In the genomic region with DNA sequence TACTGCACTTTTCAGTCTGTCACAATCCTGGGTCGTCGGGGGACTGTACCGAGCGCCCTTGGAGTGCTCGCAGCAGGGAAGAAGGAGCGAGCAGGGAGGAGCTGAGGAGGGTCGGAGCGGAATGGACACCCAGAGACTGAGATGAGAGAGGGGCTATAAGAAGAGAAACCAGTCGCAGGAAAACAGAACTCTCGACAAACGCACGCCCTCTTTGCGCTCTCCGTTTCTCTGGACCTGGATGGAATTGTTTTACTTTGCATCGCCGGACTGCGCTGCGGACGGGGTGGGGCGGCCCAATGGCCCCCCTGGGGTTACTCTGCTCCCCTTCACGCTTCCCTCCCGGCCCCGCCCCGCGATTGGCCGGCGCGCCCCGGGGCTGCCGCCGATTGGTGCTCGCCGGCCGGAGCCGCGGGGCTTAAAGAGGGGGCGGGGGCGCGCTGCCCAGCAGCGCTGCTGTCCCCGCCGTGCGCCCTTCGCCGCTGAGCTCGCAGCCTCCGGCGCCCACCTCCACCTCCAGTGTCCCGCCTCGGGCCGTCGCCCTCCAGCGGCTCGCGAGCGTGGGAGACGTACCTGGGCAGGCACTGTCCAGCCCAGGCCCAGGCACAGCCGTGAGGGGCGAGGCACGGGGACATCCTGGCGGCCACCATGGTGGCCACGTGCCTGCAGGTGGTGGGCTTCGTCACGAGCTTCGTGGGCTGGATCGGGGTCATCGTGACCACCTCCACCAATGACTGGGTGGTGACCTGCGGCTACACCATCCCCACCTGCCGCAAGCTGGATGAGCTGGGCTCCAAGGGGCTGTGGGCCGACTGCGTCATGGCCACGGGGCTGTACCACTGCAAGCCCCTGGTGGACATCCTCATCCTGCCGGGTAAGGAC, we compare ENCODE assay signal across 8 cellular contexts. TPM values are rescaled to one million over a fixed set of nuclear protein-coding genes. Genes with fewer than 3 reads are reported as not detected.
DNase-seq lines count a peak whose midpoint lies in the region; ATAC-seq, FAIRE-seq and TF ChIP-seq lines count a peak whose summit lies in the region.

Gene CLDN11 (plus strand): TSS at position 447 of the 879 bp plus-strand sequence. CDS start 199 bp downstream, at position 646.

- H3K36me3 Mint-ChIP-seq in activated T-helper 2 cell treated with anti-CD3 and anti-CD28 coated beads, Interferon-gamma antibody, Interleukin-2, Interleukin-4, amounts not matched to agents 10 μg/mL and 5 μg/mL and 100 μg/mL, durations not matched to agents 14 hours and 24 hours and 36 hours (ENCODE audit: low read depth), result no peaks in the 10 kb centered on the region

- peaks cover 42% of the 10 kb centered on the region for H3K27me3 Mint-ChIP-seq in activated T-helper 2 cell treated with anti-CD3 and anti-CD28 coated beads, Interferon-gamma antibody, Interleukin-2, Interleukin-4, amounts not matched to agents 10 μg/mL and 5 μg/mL and 100 μg/mL, durations not matched to agents 14 hours and 24 hours and 36 hours (ENCODE audit: low read depth)

- peaks cover 10% of the 10 kb centered on the region for H3K4me1 Mint-ChIP-seq in activated T-helper 2 cell treated with anti-CD3 and anti-CD28 coated beads, Interferon-gamma antibody, Interleukin-2, Interleukin-4, amounts not matched to agents 10 μg/mL and 5 μg/mL and 100 μg/mL, durations not matched to agents 14 hours and 24 hours and 36 hours (ENCODE audit: low read depth)

- no peaks in the 10 kb centered on the region for H3K36me3 ChIP-seq in H7 (replicated peaks; ENCODE audit: control insufficient read depth, insufficient read depth, low read length)

- FAIRE-seq in urothelium cell line (lab: Jason Lieb, UNC), result no peak

- DNase-seq in AG10803 (ENCODE audit: low read depth), result peak; percentile 71
- DNase-seq in H7, result peak; percentile 96
- no peak for DNase-seq in activated T-helper 2 cell treated with anti-CD3 and anti-CD28 coated beads, Interferon-gamma antibody, Interleukin-2, Interleukin-4, amounts not matched to agents 10 μg/mL and 5 μg/mL and 100 μg/mL, durations not matched to agents 14 hours and 24 hours and 36 hours (ENCODE audit: low spot score)
- DNase-seq in head of caudate nucleus, result peak; percentile 47 to 93 (median 83)
- DNase-seq in occipital lobe (lab: John Stamatoyannopoulos, UW), result peak; percentile 52
- no peak for DNase-seq in effector CD4-positive, alpha-beta T cell
- DNase-seq in urothelium cell line (ENCODE audit: low spot score), result no peak

- H3K27ac Mint-ChIP-seq in activated T-helper 2 cell treated with anti-CD3 and anti-CD28 coated beads, Interferon-gamma antibody, Interleukin-2, Interleukin-4, amounts not matched to agents 10 μg/mL and 5 μg/mL and 100 μg/mL, durations not matched to agents 14 hours and 24 hours and 36 hours, result no peak within 1 kb of the TSS

- H3K4me3 Mint-ChIP-seq in activated T-helper 2 cell treated with anti-CD3 and anti-CD28 coated beads, Interferon-gamma antibody, Interleukin-2, Interleukin-4, amounts not matched to agents 10 μg/mL and 5 μg/mL and 100 μg/mL, durations not matched to agents 14 hours and 24 hours and 36 hours (ENCODE audit: low read depth), result peak within 1 kb of the TSS; percentile 71

- H3K27me3 ChIP-seq in H7 (ENCODE audit: control insufficient read depth, insufficient read depth, low read length), result peaks cover 25% of the 10 kb centered on the region

- TF ChIP-seq CTCF in AG10803 (conservative IDR thresholded peaks at IDR 0.05; ENCODE audit: low read length), result peak; percentile 28; the same call in 1 of the 2 replicates

- no peaks in the 10 kb centered on the region for H3K9me3 Mint-ChIP-seq in activated T-helper 2 cell treated with anti-CD3 and anti-CD28 coated beads, Interferon-gamma antibody, Interleukin-2, Interleukin-4, amounts not matched to agents 10 μg/mL and 5 μg/mL and 100 μg/mL, durations not matched to agents 14 hours and 24 hours and 36 hours

- intact Hi-C loops in activated T-helper 2 cell treated with anti-CD3 and anti-CD28 coated beads, Interferon-gamma antibody, Interleukin-2, Interleukin-4, amounts not matched to agents 10 μg/mL and 5 μg/mL and 100 μg/mL, durations not matched to agents 14 hours and 24 hours and 36 hours (cut with micrococcal nuclease), result loop anchor here (5.0 to 10.0 kb wide), 2 partner anchors 166 to 274 kb away; partner anchors contain the start of gene SLC7A14
- intact Hi-C loops in head of caudate nucleus (cut with DNase I), result loop anchor here (5.0 to 10.0 kb wide), 2 partner anchors 79 to 276 kb away; no protein-coding TSS in a partner anchor

- no peak for ATAC-seq in GM21723 (IDR thresholded peaks at IDR 0.05; ENCODE audit: unreplicated experiment)

- H3K4me3 ChIP-seq in AG10803 (ENCODE audit: low read length), result peak within 1 kb of the TSS; percentile 92
- peak within 1 kb of the TSS; percentile 44 for H3K4me3 ChIP-seq in H7 (ENCODE audit: insufficient read depth, low read depth, low read length)

RNA-seq across cellular contexts. Expression of gene CLDN11, which starts in this region (rescaled TPM):
- 81.6 and 104 TPM in 2 replicates for total RNA-seq in H7 (2014; rRNA removed; shearing (Covaris generic))
- 0.18 TPM in 1 of 2 replicates, not detected in the other for total RNA-seq in activated T-helper 2 cell treated with anti-CD3 and anti-CD28 coated beads, Interferon-gamma antibody, Interleukin-2, Interleukin-4, amounts not matched to agents 10 μg/mL and 5 μg/mL and 100 μg/mL, durations not matched to agents 14 hours and 24 hours and 36 hours
- total RNA-seq in occipital lobe, result 12.3 TPM

Comparison
In these comparisons a context has a peak if more than half of its experiments do, and no peak if none do; other contexts are left out.
1. RNA of gene CLDN11 (total RNA-seq): 81.6 to 104 TPM in H7 and 12.3 TPM in occipital lobe (single experiment); 0.18 TPM in activated T-helper 2 cell treated with anti-CD3 and anti-CD28 coated beads, Interferon-gamma antibody, Interleukin-2, Interleukin-4, amounts not matched to agents 10 μg/mL and 5 μg/mL and 100 μg/mL, durations not matched to agents 14 hours and 24 hours and 36 hours; every median in the first group is over 10 times any median in the second.
2. DNase-seq: peak in AG10803 (single experiment), H7 (single experiment), head of caudate nucleus (42 of 42) and occipital lobe (single experiment); none in activated T-helper 2 cell treated with anti-CD3 and anti-CD28 coated beads, Interferon-gamma antibody, Interleukin-2, Interleukin-4, amounts not matched to agents 10 μg/mL and 5 μg/mL and 100 μg/mL, durations not matched to agents 14 hours and 24 hours and 36 hours (single experiment), effector CD4-positive, alpha-beta T cell (single experiment) and urothelium cell line (single experiment).